36 cellular contexts compared by ENCODE assay signal in genomic region chr10:89524279-89524678, GRCh38. TPM values are rescaled to one million over a fixed set of nuclear protein-coding genes. Genes with fewer than 3 reads are reported as not detected.
"Had no signal": no experiment of that assay in that cellular context is flagged by ENCODE, and none has a peak within 500 bp of the region (broad histone marks: within the 10 kb centered on the region; RNA-seq: fewer than 3 reads in every experiment).

No MANE protein-coding gene starts in this region.

- DNase-seq: activated CD4-positive, alpha-beta memory T cell treated with anti-CD3 and anti-CD28 coated beads for 36 hours; activated CD4-positive, alpha-beta T cell treated with anti-CD3 and anti-CD28 coated beads for 36 hours; activated CD4-positive, alpha-beta T cell treated with anti-CD3 and anti-CD28 coated beads, Interleukin-2, amount 10 ng/mL, durations not matched to agents 24 days and 14 days; activated CD4-positive, CD25-positive, alpha-beta regulatory T cell; activated CD4-positive, CD25-positive, alpha-beta regulatory T cell treated with anti-CD3 and anti-CD28 coated beads, Interleukin-2, amount 50 U/mL, for 72 hours; activated CD8-positive, alpha-beta memory T cell treated with anti-CD3 and anti-CD28 coated beads, Interleukin-2, amount 10 ng/mL, durations not matched to agents 7 days and 5 days; activated CD8-positive, alpha-beta memory T cell treated with anti-CD3 and anti-CD28 coated beads, Interleukin-2, amount 50 U/mL, for 4 hours; activated CD8-positive, alpha-beta T cell treated with anti-CD3 and anti-CD28 coated beads, Interleukin-2, amount 10 ng/mL, durations not matched to agents 7 days and 5 days; activated gamma-delta T cell; activated naive CD4-positive, alpha-beta T cell; activated naive CD4-positive, alpha-beta T cell treated with anti-CD3 and anti-CD28 coated beads, Interleukin-2, amount 10 ng/mL, durations not matched to agents 7 days and 5 days; activated naive CD8-positive, alpha-beta T cell treated with anti-CD3 and anti-CD28 coated beads, Interleukin-2, amount 10 ng/mL, durations not matched to agents 7 days and 5 days; activated T-cell treated with anti-CD3 and anti-CD28 coated beads, Interleukin-2, amount 50 U/mL, for 1 hour; activated T-cell treated with anti-CD3 and anti-CD28 coated beads, Interleukin-2, amount 50 U/mL, for 48 hours; brain microvascular endothelial cell; effector CD4-positive, alpha-beta T cell; effector memory CD8-positive, alpha-beta T cell; erythroblast; foreskin keratinocyte; gastrocnemius medialis; heart right ventricle; T-helper 1 cell; T-helper 17 cell; T1000; WERI-Rb-1 had no signal

- H3K4me3 Mint-ChIP-seq: activated CD4-positive, alpha-beta memory T cell treated with anti-CD3 and anti-CD28 coated beads for 36 hours; activated CD4-positive, alpha-beta T cell treated with anti-CD3 and anti-CD28 coated beads for 36 hours; activated CD4-positive, alpha-beta T cell treated with anti-CD3 and anti-CD28 coated beads, Interleukin-2, amount 10 ng/mL, durations not matched to agents 24 days and 14 days; activated CD8-positive, alpha-beta memory T cell treated with anti-CD3 and anti-CD28 coated beads, Interleukin-2, amount 10 ng/mL, durations not matched to agents 7 days and 5 days; activated CD8-positive, alpha-beta T cell treated with anti-CD3 and anti-CD28 coated beads, Interleukin-2, amount 10 ng/mL, durations not matched to agents 7 days and 5 days; activated naive CD4-positive, alpha-beta T cell treated with anti-CD3 and anti-CD28 coated beads, Interleukin-2, amount 10 ng/mL, durations not matched to agents 7 days and 5 days; activated naive CD8-positive, alpha-beta T cell treated with anti-CD3 and anti-CD28 coated beads, Interleukin-2, amount 10 ng/mL, durations not matched to agents 7 days and 5 days; activated T-helper 1 cell treated with anti-CD3 and anti-CD28 coated beads, Interleukin-12 subunit alpha, Interleukin-12 subunit beta, Interleukin-2, Interleukin-4 antibody, amounts not matched to agents 30 ng/mL and 10 ng/mL and 1 ng/mL, durations not matched to agents 14 hours and 24 hours and 36 hours; central memory CD8-positive, alpha-beta T cell; dendritic cell treated with granulocyte-macrophage colony-stimulating factor and Interleukin-4, amounts not matched to agents 40 ng/mL and 50 ng/mL, for 4 days; effector memory CD8-positive, alpha-beta T cell; T-helper 17 cell; T-helper 2 cell treated with Interferon-gamma antibody and Interleukin-4, amounts not matched to agents 5 μg/mL and 100 μg/mL, for 36 hours had no signal

- ATAC-seq: activated CD4-positive, alpha-beta T cell treated with anti-CD3 and anti-CD28 coated beads for 36 hours; activated CD8-positive, alpha-beta memory T cell treated with anti-CD3 and anti-CD28 coated beads, Interleukin-2, amount 10 ng/mL, durations not matched to agents 7 days and 5 days; activated CD8-positive, alpha-beta T cell treated with anti-CD3 and anti-CD28 coated beads, Interleukin-2, amount 10 ng/mL, durations not matched to agents 7 days and 5 days; activated naive CD4-positive, alpha-beta T cell treated with anti-CD3 and anti-CD28 coated beads, Interleukin-2, amount 50 U/mL, for 72 hours; effector memory CD8-positive, alpha-beta T cell; foreskin keratinocyte; gastrocnemius medialis; heart right ventricle; T-helper 17 cell had no signal

- H3K27ac Mint-ChIP-seq: activated CD4-positive, alpha-beta memory T cell treated with anti-CD3 and anti-CD28 coated beads for 36 hours; activated CD4-positive, alpha-beta T cell treated with anti-CD3 and anti-CD28 coated beads for 36 hours; activated CD4-positive, alpha-beta T cell treated with anti-CD3 and anti-CD28 coated beads, Interleukin-2, amount 10 ng/mL, durations not matched to agents 24 days and 14 days; activated CD8-positive, alpha-beta memory T cell treated with anti-CD3 and anti-CD28 coated beads, Interleukin-2, amount 10 ng/mL, durations not matched to agents 7 days and 5 days; activated CD8-positive, alpha-beta T cell treated with anti-CD3 and anti-CD28 coated beads, Interleukin-2, amount 10 ng/mL, durations not matched to agents 7 days and 5 days; activated naive CD4-positive, alpha-beta T cell treated with anti-CD3 and anti-CD28 coated beads, Interleukin-2, amount 10 ng/mL, durations not matched to agents 7 days and 5 days; activated naive CD4-positive, alpha-beta T cell treated with anti-CD3 and anti-CD28 coated beads, Interleukin-2, amount 50 U/mL, for 72 hours; activated naive CD8-positive, alpha-beta T cell treated with anti-CD3 and anti-CD28 coated beads, Interleukin-2, amount 10 ng/mL, durations not matched to agents 7 days and 5 days; activated T-helper 1 cell treated with anti-CD3 and anti-CD28 coated beads, Interleukin-12 subunit alpha, Interleukin-12 subunit beta, Interleukin-2, Interleukin-4 antibody, amounts not matched to agents 30 ng/mL and 10 ng/mL and 1 ng/mL, durations not matched to agents 14 hours and 24 hours and 36 hours; activated T-helper 2 cell treated with anti-CD3 and anti-CD28 coated beads, Interferon-gamma antibody, Interleukin-2, Interleukin-4, amounts not matched to agents 10 μg/mL and 5 μg/mL and 100 μg/mL, durations not matched to agents 14 hours and 24 hours and 36 hours; dendritic cell treated with granulocyte-macrophage colony-stimulating factor and Interleukin-4, amounts not matched to agents 40 ng/mL and 50 ng/mL, for 4 days; effector memory CD8-positive, alpha-beta T cell; T-helper 17 cell; T-helper 2 cell treated with Interferon-gamma antibody and Interleukin-4, amounts not matched to agents 5 μg/mL and 100 μg/mL, for 36 hours had no signal

- H3K4me3 ChIP-seq: ascending aorta, coronary artery, esophagus muscularis mucosa, gastrocnemius medialis, heart right ventricle had no signal

- H3K27me3 ChIP-seq: ascending aorta, brain microvascular endothelial cell, esophagus muscularis mucosa, foreskin keratinocyte, gastrocnemius medialis, heart right ventricle had no signal

- H3K36me3 ChIP-seq: ascending aorta, brain microvascular endothelial cell, esophagus muscularis mucosa, gastrocnemius medialis, heart right ventricle, WERI-Rb-1 had no signal

- H3K4me1 ChIP-seq: ascending aorta, gastrocnemius medialis had no signal

- H3K9me3 Mint-ChIP-seq: activated CD4-positive, alpha-beta memory T cell treated with anti-CD3 and anti-CD28 coated beads for 36 hours; activated CD4-positive, alpha-beta T cell treated with anti-CD3 and anti-CD28 coated beads, Interleukin-2, amount 10 ng/mL, durations not matched to agents 24 days and 14 days; activated naive CD4-positive, alpha-beta T cell treated with anti-CD3 and anti-CD28 coated beads, Interleukin-2, amount 10 ng/mL, durations not matched to agents 7 days and 5 days; activated naive CD4-positive, alpha-beta T cell treated with anti-CD3 and anti-CD28 coated beads, Interleukin-2, amount 50 U/mL, for 72 hours; activated naive CD8-positive, alpha-beta T cell treated with anti-CD3 and anti-CD28 coated beads, Interleukin-2, amount 10 ng/mL, durations not matched to agents 7 days and 5 days; activated T-helper 1 cell treated with anti-CD3 and anti-CD28 coated beads, Interleukin-12 subunit alpha, Interleukin-12 subunit beta, Interleukin-2, Interleukin-4 antibody, amounts not matched to agents 30 ng/mL and 10 ng/mL and 1 ng/mL, durations not matched to agents 14 hours and 24 hours and 36 hours; activated T-helper 2 cell treated with anti-CD3 and anti-CD28 coated beads, Interferon-gamma antibody, Interleukin-2, Interleukin-4, amounts not matched to agents 10 μg/mL and 5 μg/mL and 100 μg/mL, durations not matched to agents 14 hours and 24 hours and 36 hours; central memory CD8-positive, alpha-beta T cell; dendritic cell treated with granulocyte-macrophage colony-stimulating factor and Interleukin-4, amounts not matched to agents 40 ng/mL and 50 ng/mL, for 4 days; effector memory CD8-positive, alpha-beta T cell; T-helper 2 cell treated with Interferon-gamma antibody and Interleukin-4, amounts not matched to agents 5 μg/mL and 100 μg/mL, for 36 hours had no signal

- H3K4me1 Mint-ChIP-seq: activated CD4-positive, alpha-beta T cell treated with anti-CD3 and anti-CD28 coated beads for 36 hours; activated CD4-positive, alpha-beta T cell treated with anti-CD3 and anti-CD28 coated beads, Interleukin-2, amount 10 ng/mL, durations not matched to agents 24 days and 14 days; activated CD8-positive, alpha-beta memory T cell treated with anti-CD3 and anti-CD28 coated beads, Interleukin-2, amount 10 ng/mL, durations not matched to agents 7 days and 5 days; activated naive CD4-positive, alpha-beta T cell treated with anti-CD3 and anti-CD28 coated beads, Interleukin-2, amount 10 ng/mL, durations not matched to agents 7 days and 5 days; activated naive CD8-positive, alpha-beta T cell treated with anti-CD3 and anti-CD28 coated beads, Interleukin-2, amount 10 ng/mL, durations not matched to agents 7 days and 5 days; central memory CD8-positive, alpha-beta T cell; T-helper 17 cell had no signal

- H3K27ac ChIP-seq: ascending aorta, brain microvascular endothelial cell, coronary artery, esophagus muscularis mucosa, foreskin keratinocyte, gastrocnemius medialis, WERI-Rb-1 had no signal

- H3K9me3 ChIP-seq: ascending aorta, esophagus muscularis mucosa, gastrocnemius medialis, heart right ventricle had no signal

- H3K36me3 Mint-ChIP-seq: activated CD4-positive, alpha-beta memory T cell treated with anti-CD3 and anti-CD28 coated beads for 36 hours; activated CD8-positive, alpha-beta memory T cell treated with anti-CD3 and anti-CD28 coated beads, Interleukin-2, amount 10 ng/mL, durations not matched to agents 7 days and 5 days; activated naive CD4-positive, alpha-beta T cell treated with anti-CD3 and anti-CD28 coated beads, Interleukin-2, amount 10 ng/mL, durations not matched to agents 7 days and 5 days; activated naive CD4-positive, alpha-beta T cell treated with anti-CD3 and anti-CD28 coated beads, Interleukin-2, amount 50 U/mL, for 72 hours; activated naive CD8-positive, alpha-beta T cell treated with anti-CD3 and anti-CD28 coated beads, Interleukin-2, amount 10 ng/mL, durations not matched to agents 7 days and 5 days had no signal

RNA-seq across cellular contexts. Expression of gene SLC16A12, which starts 11.1 kb away (rescaled TPM):
- total RNA-seq: activated CD4-positive, alpha-beta memory T cell treated with anti-CD3 and anti-CD28 coated beads for 36 hours; activated CD4-positive, alpha-beta T cell treated with anti-CD3 and anti-CD28 coated beads for 36 hours; activated CD4-positive, alpha-beta T cell treated with anti-CD3 and anti-CD28 coated beads, Interleukin-2, amount 10 ng/mL, durations not matched to agents 24 days and 14 days; activated CD8-positive, alpha-beta memory T cell treated with anti-CD3 and anti-CD28 coated beads for 36 hours; activated CD8-positive, alpha-beta memory T cell treated with anti-CD3 and anti-CD28 coated beads, Interleukin-2, amount 10 ng/mL, durations not matched to agents 7 days and 5 days; activated CD8-positive, alpha-beta T cell treated with anti-CD3 and anti-CD28 coated beads, Interleukin-2, amount 10 ng/mL, durations not matched to agents 7 days and 5 days; activated naive CD4-positive, alpha-beta T cell treated with anti-CD3 and anti-CD28 coated beads, Interleukin-2, amount 50 U/mL, for 72 hours; activated naive CD8-positive, alpha-beta T cell treated with anti-CD3 and anti-CD28 coated beads, Interleukin-2, amount 10 ng/mL, durations not matched to agents 7 days and 5 days; activated T-helper 1 cell treated with anti-CD3 and anti-CD28 coated beads, Interleukin-12 subunit alpha, Interleukin-12 subunit beta, Interleukin-2, Interleukin-4 antibody, amounts not matched to agents 30 ng/mL and 10 ng/mL and 1 ng/mL, durations not matched to agents 14 hours and 24 hours and 36 hours; activated T-helper 2 cell treated with anti-CD3 and anti-CD28 coated beads, Interferon-gamma antibody, Interleukin-2, Interleukin-4, amounts not matched to agents 10 μg/mL and 5 μg/mL and 100 μg/mL, durations not matched to agents 14 hours and 24 hours and 36 hours; ascending aorta; bronchial epithelial cell; T-helper 17 cell had no signal
